8 cellular contexts compared by ENCODE assay signal in the genomic region with DNA sequence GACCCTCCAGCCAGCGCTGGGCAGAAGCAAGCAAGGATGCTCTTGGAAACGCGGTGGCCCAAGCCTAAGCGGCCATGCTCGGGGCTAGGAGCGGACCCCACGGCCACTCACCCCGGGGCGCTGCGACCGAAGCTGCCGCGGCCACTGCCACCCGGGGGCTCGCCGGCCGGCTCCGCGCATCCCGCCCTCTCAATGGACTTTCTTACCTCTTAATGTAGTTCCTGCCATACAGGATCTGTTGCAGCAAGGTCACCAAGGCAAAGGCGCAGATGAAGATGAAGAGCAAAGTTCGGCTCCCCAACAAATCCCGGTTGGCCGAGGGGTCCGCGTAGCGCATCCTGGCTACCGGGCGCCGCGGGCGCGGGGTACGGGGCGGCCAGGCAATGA. TPM values are rescaled to one million over a fixed set of nuclear protein-coding genes. Genes with fewer than 3 reads are reported as not detected.
DNase-seq lines count a peak whose midpoint lies in the region; ATAC-seq and TF ChIP-seq lines count a peak whose summit lies in the region.

No MANE protein-coding gene starts in this region.

- H3K36me3 ChIP-seq in ES-I3 (ENCODE audit: insufficient read depth, low read length) = no peaks in the 10 kb centered on the region
- no peaks in the 10 kb centered on the region for H3K36me3 ChIP-seq in HUES64 (ENCODE audit: insufficient read depth, low read length)
- H3K36me3 ChIP-seq in parathyroid adenoma (ENCODE audit: control insufficient read depth, insufficient read depth, low read length) = no peaks in the 10 kb centered on the region

- H3K27me3 ChIP-seq in HUES64 (ENCODE audit: insufficient read depth, low read length) = peaks cover 72% of the 10 kb centered on the region
- H3K27me3 ChIP-seq in parathyroid adenoma (ENCODE audit: control insufficient read depth, insufficient read depth, low read length) = no peaks in the 10 kb centered on the region

- H3K9me3 ChIP-seq in ES-I3 (ENCODE audit: control insufficient read depth, insufficient read depth, low read length) (no peaks in the 10 kb centered on the region), HUES64 (ENCODE audit: insufficient read depth, low read depth, low read length) (no peaks in the 10 kb centered on the region), parathyroid adenoma (ENCODE audit: control insufficient read depth, low read length) (no peaks in the 10 kb centered on the region)

- DNase-seq in epithelial cell of proximal tubule (ENCODE audit: low read depth) = no peak
- DNase-seq in NK-92 (lab: John Stamatoyannopoulos, UW; ENCODE audit: unreplicated experiment) = no peak
- no peak for DNase-seq in mucosa of gallbladder (ENCODE audit: low spot score)

- peak overlapping the region; percentile 51; the same call in 1 of the 2 replicates for H3K9ac ChIP-seq in ES-I3 (ENCODE audit: low read depth, low read length)
- no peak overlapping the region for H3K9ac ChIP-seq in HUES64 (ENCODE audit: low read depth, low read length)
- H3K9ac ChIP-seq in parathyroid adenoma = peak overlapping the region; percentile 75

- H3K4me3 ChIP-seq in HUES64 (ENCODE audit: low read length) (peak overlapping the region; percentile 55), epithelial cell of proximal tubule (ENCODE audit: low read depth, low read length) (peak overlapping the region; percentile 45), parathyroid adenoma (ENCODE audit: low read depth, low read length) (peak overlapping the region; percentile 88)

- H3K4me2 ChIP-seq in parathyroid adenoma (ENCODE audit: low read length) = peak overlapping the region; percentile 93

- H3K4me1 ChIP-seq in ES-I3 (ENCODE audit: insufficient read depth, low read length) = no peaks in the 10 kb centered on the region
- H3K4me1 ChIP-seq in HUES64 (ENCODE audit: insufficient read depth, low read length) = no peaks in the 10 kb centered on the region
- peaks cover 26% of the 10 kb centered on the region for H3K4me1 ChIP-seq in parathyroid adenoma

- no peak for ATAC-seq in GM21529 (IDR thresholded peaks at IDR 0.05; ENCODE audit: unreplicated experiment)
- ATAC-seq in HG03139 (IDR thresholded peaks at IDR 0.05; ENCODE audit: unreplicated experiment) = no peak

- H2AFZ ChIP-seq in parathyroid adenoma = peak overlapping the region; percentile 72

- peaks cover 24% of the 10 kb centered on the region for H3K79me2 ChIP-seq in parathyroid adenoma

- H3K27ac ChIP-seq in HUES64 (ENCODE audit: low read depth, low read length) (no peak overlapping the region), parathyroid adenoma (peak overlapping the region; percentile 96)

- 4% methylated on average over 35 of the region's 35 CpGs for WGBS in HUES64

- TF ChIP-seq CTCF in epithelial cell of proximal tubule (conservative IDR thresholded peaks at IDR 0.05; ENCODE audit: low read depth, low read length) = no peak
- no peak for TF ChIP-seq CTCF in parathyroid adenoma (IDR thresholded peaks at IDR 0.05)

RNA-seq across cellular contexts. Expression of a gene that starts 0.7 kb away (rescaled TPM):
- 0.70 TPM for polyA plus RNA-seq in HUES64 (2013, experiment 1 of 2)
- polyA plus RNA-seq in HUES64 (2013, experiment 2 of 2) = 0.89 TPM
- total RNA-seq in epithelial cell of proximal tubule (not detected in 2 replicates), mucosa of gallbladder (0.29 TPM)
